In genomic region chr6:34526992-34527728, GRCh38 we compare ENCODE assay signal across 1 cellular context.
TF ChIP-seq lines count a peak whose summit lies in the region.

No MANE protein-coding gene starts in this region.

TF ChIP-seq in HepG2, 621 proteins besides CTCF, POLR2A, EP300 and RAD21 (continued from another document and continues in another):
- no peak for TF ChIP-seq CENPBD1 (CRISPR knock-in tag; IDR thresholded peaks at IDR 0.05; ENCODE audit: borderline replicate concordance, low read depth)
- peak; percentile 69 for TF ChIP-seq POGK (CRISPR knock-in tag; conservative IDR thresholded peaks at IDR 0.05)
- TF ChIP-seq ZNF503 (CRISPR knock-in tag; IDR thresholded peaks at IDR 0.05), result no peak
- TF ChIP-seq PRDM10 (CRISPR knock-in tag; IDR thresholded peaks at IDR 0.05; ENCODE audit: low read depth), result no peak
- no peak for TF ChIP-seq SMAD1 (CRISPR knock-in tag; IDR thresholded peaks at IDR 0.05; ENCODE audit: borderline replicate concordance, low read depth)
- no peak for TF ChIP-seq AGO2 (optimal IDR thresholded peaks at IDR 0.05; ENCODE audit: low read depth, low read length)
- no peak for TF ChIP-seq SRSF4 (IDR thresholded peaks at IDR 0.05; ENCODE audit: low read depth, low read length, poor library complexity, severe bottlenecking)
- no peak for TF ChIP-seq ELF3 (CRISPR knock-in tag; IDR thresholded peaks at IDR 0.05)
- TF ChIP-seq MXD1 (CRISPR knock-in tag; IDR thresholded peaks at IDR 0.05), result no peak; the same call in 1 of the 2 replicates
- TF ChIP-seq ZNF646 (CRISPR knock-in tag; IDR thresholded peaks at IDR 0.05), result no peak
- no peak for TF ChIP-seq HMGA1 (CRISPR knock-in tag; conservative IDR thresholded peaks at IDR 0.05)
- TF ChIP-seq JARID2 (CRISPR knock-in tag; IDR thresholded peaks at IDR 0.05; ENCODE audit: insufficient replicate concordance), result no peak
- peak; percentile 96 for TF ChIP-seq ZNF777 (CRISPR knock-in tag; IDR thresholded peaks at IDR 0.05)
- peak; percentile 46; the same call in 1 of the 2 replicates for TF ChIP-seq ZBTB25 (CRISPR knock-in tag; IDR thresholded peaks at IDR 0.05)
- no peak for TF ChIP-seq TCF7 (IDR thresholded peaks at IDR 0.05; ENCODE audit: low read depth)
- no peak for TF ChIP-seq ZNF773 (CRISPR knock-in tag; IDR thresholded peaks at IDR 0.05; ENCODE audit: borderline replicate concordance)
- TF ChIP-seq ZNF441 (CRISPR knock-in tag; IDR thresholded peaks at IDR 0.05; ENCODE audit: borderline replicate concordance), result no peak
- TF ChIP-seq POLR2AphosphoS2 (IDR thresholded peaks at IDR 0.05; ENCODE audit: low read depth, low read length), result no peak
- TF ChIP-seq TOPORS (CRISPR knock-in tag; IDR thresholded peaks at IDR 0.05), result no peak
- TF ChIP-seq BHLHE40 (IDR thresholded peaks at IDR 0.05; ENCODE audit: low read length), result 0 out of 2 replicates have a peak, but pooled peaks have one; percentile 38
- TF ChIP-seq KMT2B (CRISPR knock-in tag; IDR thresholded peaks at IDR 0.05), result peak; percentile 44; the same call in 1 of the 2 replicates
- TF ChIP-seq ATF4 (CRISPR knock-in tag; IDR thresholded peaks at IDR 0.05), result no peak
- no peak for TF ChIP-seq ZBTB10 (CRISPR knock-in tag; IDR thresholded peaks at IDR 0.05; ENCODE audit: borderline replicate concordance)
- TF ChIP-seq ZBTB21 (CRISPR knock-in tag; IDR thresholded peaks at IDR 0.05), result no peak
- TF ChIP-seq ZNF430 (CRISPR knock-in tag; IDR thresholded peaks at IDR 0.05), result 0 out of 2 replicates have a peak, but pooled peaks have one; percentile 53
- no peak for TF ChIP-seq TOE1 (CRISPR knock-in tag; IDR thresholded peaks at IDR 0.05)
- TF ChIP-seq ZNF513 (CRISPR knock-in tag; conservative IDR thresholded peaks at IDR 0.05), result no peak
- TF ChIP-seq ERF (CRISPR knock-in tag; IDR thresholded peaks at IDR 0.05), result peak; percentile 74; the same call in 1 of the 2 replicates
- no peak for TF ChIP-seq RCOR2 (CRISPR knock-in tag; IDR thresholded peaks at IDR 0.05)
- peak; percentile 75 for TF ChIP-seq GABPB1 (CRISPR knock-in tag; IDR thresholded peaks at IDR 0.05)
- TF ChIP-seq FOSL1 (CRISPR knock-in tag; IDR thresholded peaks at IDR 0.05; ENCODE audit: borderline replicate concordance), result no peak
- no peak for TF ChIP-seq GPBP1L1 (CRISPR knock-in tag; IDR thresholded peaks at IDR 0.05)
